2 cellular contexts compared by ENCODE assay signal in genomic region chr1:93842750-93843500, GRCh38.
A peak's percentile ranks its signal among the peaks of the same experiment; 100 is the strongest.
TF ChIP-seq lines count a peak whose summit lies in the region.

No MANE protein-coding gene starts in this region.

TF ChIP-seq in SK-N-SH, 30 proteins besides CTCF, POLR2A, EP300 and RAD21 (continued from another document):
- TF ChIP-seq NRF1 (IDR thresholded peaks at IDR 0.05; ENCODE audit: low read depth, low read length) = no peak
- no peak for TF ChIP-seq RXRA (IDR thresholded peaks at IDR 0.05; ENCODE audit: borderline replicate concordance, low read depth)
- TF ChIP-seq, protein P1, sequence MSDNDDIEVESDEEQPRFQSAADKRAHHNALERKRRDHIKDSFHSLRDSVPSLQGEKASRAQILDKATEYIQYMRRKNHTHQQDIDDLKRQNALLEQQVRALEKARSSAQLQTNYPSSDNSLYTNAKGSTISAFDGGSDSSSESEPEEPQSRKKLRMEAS (IDR thresholded peaks at IDR 0.05; ENCODE audit: low read depth) = peak; percentile 41; the same call in 1 of the 2 replicates
TF ChIP-seq in SK-N-SH: peak in this region for 7.

TF ChIP-seq in SK-N-SH treated with all-trans-retinoic acid at 6 μM for 48 hours, 23 proteins besides CTCF, POLR2A, EP300 and RAD21 (continued from another document):
- TF ChIP-seq PATZ1 (CRISPR knock-in tag; IDR thresholded peaks at IDR 0.05; ENCODE audit: borderline replicate concordance) = no peak
